ENCODE assay signal across 13 cellular contexts in genomic region chr1:232968396-232968795, GRCh38. TPM values are rescaled to one million over a fixed set of nuclear protein-coding genes. Genes with fewer than 3 reads are reported as not detected.
DNase-seq lines count a peak whose midpoint lies in the region; ATAC-seq and TF ChIP-seq lines count a peak whose summit lies in the region.
"Had no signal": no experiment of that assay in that cellular context is flagged by ENCODE, and none has a peak within 500 bp of the region (broad histone marks: within the 10 kb centered on the region; RNA-seq: fewer than 3 reads in every experiment).

No MANE protein-coding gene starts in this region.

- H3K36me3 ChIP-seq in left ventricle myocardium inferior (peaks cover 33% of the 10 kb centered on the region), Loucy (ENCODE audit: insufficient read depth, low read length) (peaks cover 53% of the 10 kb centered on the region), vagina (peaks cover 0 to 34% of the 10 kb centered on the region in 2 donors)

- H3K27ac ChIP-seq in left ventricle myocardium inferior (replicated peaks) (peak overlapping the region; percentile 43), vagina (no peak overlapping the region)

- intact Hi-C loops in left ventricle myocardium inferior (cut with micrococcal nuclease), result no loop called here
- intact Hi-C loops in Right ventricle myocardium inferior (cut with DNase I), result no loop called here
- intact Hi-C loops in vagina (cut with DNase I), result no loop called here

- ATAC-seq in Right ventricle myocardium inferior (no peak), HG03159 (IDR thresholded peaks at IDR 0.05; ENCODE audit: unreplicated experiment) (no peak)
- ATAC-seq in stimulated activated effector memory CD8-positive, alpha-beta T cell treated with anti-CD3 and anti-CD28 coated beads, Interleukin-12 subunit alpha, Interleukin-12 subunit beta, amount 100 ng/mL, for 72 hours, result no peak

- H3K4me1 ChIP-seq in left ventricle myocardium inferior, result peaks cover 68% of the 10 kb centered on the region
- H3K4me1 ChIP-seq in Loucy (ENCODE audit: insufficient read depth, low read length, poor library complexity, severe bottlenecking), result peaks cover 64% of the 10 kb centered on the region
- H3K4me1 ChIP-seq in vagina, result no peaks in the 10 kb centered on the region

- no peaks in the 10 kb centered on the region for H3K27me3 ChIP-seq in left ventricle myocardium inferior (ENCODE audit: low read depth)
- no peaks in the 10 kb centered on the region for H3K27me3 ChIP-seq in Loucy (ENCODE audit: insufficient read depth, low read length, poor library complexity, severe bottlenecking)
- H3K27me3 ChIP-seq in vagina, result no peaks in the 10 kb centered on the region
- H3K27me3 ChIP-seq: BLaER1 treated with 17β-estradiol and CSF1 and Interleukin-3, amounts not matched to agents 10 nM and 100 nM had no signal

- H3F3A ChIP-seq in Loucy (ENCODE audit: low read depth), result no peaks in the 10 kb centered on the region

- TF ChIP-seq CTCF in left ventricle myocardium inferior (IDR thresholded peaks at IDR 0.05; ENCODE audit: borderline replicate concordance), result no peak
- TF ChIP-seq CTCF in Loucy (conservative IDR thresholded peaks at IDR 0.05; ENCODE audit: low read length), result no peak
- TF ChIP-seq CTCF in vagina (IDR thresholded peaks at IDR 0.05), result no peak

- no peaks in the 10 kb centered on the region for H3K9me2 ChIP-seq in Loucy (replicated peaks; ENCODE audit: low read depth, low read length)

- H3K79me2 ChIP-seq in Loucy (ENCODE audit: insufficient read depth, low read length), result peaks cover 34% of the 10 kb centered on the region

- H3K9me3 ChIP-seq in left ventricle myocardium inferior (replicated peaks) (peaks cover 6% of the 10 kb centered on the region), Loucy (ENCODE audit: insufficient read depth, low read depth, low read length) (peaks cover 8% of the 10 kb centered on the region; the same call in 1 of the 2 replicates), vagina (no peaks in the 10 kb centered on the region)

- H3K27ac Mint-ChIP-seq in stimulated activated effector memory CD8-positive, alpha-beta T cell treated with anti-CD3 and anti-CD28 coated beads, Interleukin-12 subunit alpha, Interleukin-12 subunit beta, amount 100 ng/mL, for 72 hours, result peak overlapping the region; percentile 45
- H3K27ac Mint-ChIP-seq: IgD-negative memory B cell had no signal

- TF ChIP-seq POLR2A in vagina (IDR thresholded peaks at IDR 0.05), result no peak

- DNase-seq in left ventricle myocardium inferior (no peak), Right ventricle myocardium inferior (ENCODE audit: missing footprints) (no peak), islet precursor cell (peak; percentile 21), DMS53 treated with DMSO at 0.1 percent for 48 hours (lab: John Stamatoyannopoulos, UW; ENCODE audit: unreplicated experiment) (no peak), vagina (ENCODE audit: extremely low spot score in 2 of 2) (no peak)
- DNase-seq in stimulated activated effector memory CD8-positive, alpha-beta T cell treated with anti-CD3 and anti-CD28 coated beads, Interleukin-12 subunit alpha, Interleukin-12 subunit beta, amount 100 ng/mL, for 72 hours (ENCODE audit: low spot score in 2 of 2), result peak in 1 of 2 donors; percentile 29
- DNase-seq: ACHN; CD4-positive, CD25-positive, alpha-beta regulatory T cell; DMS79 treated with DMSO at 0.1 percent for 48 hours had no signal

- H2AFZ ChIP-seq in Loucy (ENCODE audit: low read length), result no peak overlapping the region

- H3K9ac ChIP-seq in Loucy (ENCODE audit: low read depth, low read length, poor library complexity, severe bottlenecking), result peak overlapping the region; percentile 45
- H3K9ac ChIP-seq: BLaER1 treated with 17β-estradiol and CSF1 and Interleukin-3, amounts not matched to agents 10 nM and 100 nM had no signal

- peak overlapping the region; percentile 42 for H3K4me2 ChIP-seq in Loucy (ENCODE audit: low read depth, low read length, poor library complexity, severe bottlenecking)

- peaks cover 15% of the 10 kb centered on the region for H3K4me1 Mint-ChIP-seq in stimulated activated effector memory CD8-positive, alpha-beta T cell treated with anti-CD3 and anti-CD28 coated beads, Interleukin-12 subunit alpha, Interleukin-12 subunit beta, amount 100 ng/mL, for 72 hours

- peaks cover 8% of the 10 kb centered on the region for H3K9me3 Mint-ChIP-seq in stimulated activated effector memory CD8-positive, alpha-beta T cell treated with anti-CD3 and anti-CD28 coated beads, Interleukin-12 subunit alpha, Interleukin-12 subunit beta, amount 100 ng/mL, for 72 hours

- H3K4me3 ChIP-seq in left ventricle myocardium inferior, result no peak overlapping the region
- H3K4me3 ChIP-seq in Loucy (ENCODE audit: low read length, poor library complexity, severe bottlenecking), result no peak overlapping the region
- H3K4me3 ChIP-seq in vagina, result no peak overlapping the region
- H3K4me3 ChIP-seq: BLaER1 treated with 17β-estradiol and CSF1 and Interleukin-3, amounts not matched to agents 10 nM and 100 nM had no signal

- peaks cover 45% of the 10 kb centered on the region for H3K36me3 Mint-ChIP-seq in stimulated activated effector memory CD8-positive, alpha-beta T cell treated with anti-CD3 and anti-CD28 coated beads, Interleukin-12 subunit alpha, Interleukin-12 subunit beta, amount 100 ng/mL, for 72 hours

- H3K4me3 Mint-ChIP-seq in stimulated activated effector memory CD8-positive, alpha-beta T cell treated with anti-CD3 and anti-CD28 coated beads, Interleukin-12 subunit alpha, Interleukin-12 subunit beta, amount 100 ng/mL, for 72 hours, result no peak overlapping the region
- H3K4me3 Mint-ChIP-seq: CD4-positive, CD25-positive, alpha-beta regulatory T cell had no signal

- no peaks in the 10 kb centered on the region for H4K20me1 ChIP-seq in Loucy (ENCODE audit: insufficient read depth, low read length, poor library complexity, severe bottlenecking)
- H4K20me1 ChIP-seq: BLaER1 treated with 17β-estradiol and CSF1 and Interleukin-3, amounts not matched to agents 10 nM and 100 nM had no signal

RNA-seq across cellular contexts. Expression of gene NTPCR, which starts 18.0 kb away (rescaled TPM):
- total RNA-seq in left ventricle myocardium inferior, result 47.6 TPM
- total RNA-seq in Right ventricle myocardium inferior, result 53.2 TPM
- total RNA-seq in vagina, result 19.2 TPM
